23 cellular contexts compared by ENCODE assay signal in genomic region chr5:35220967-35221366, GRCh38. TPM values are rescaled to one million over a fixed set of nuclear protein-coding genes. Genes with fewer than 3 reads are reported as not detected.
A peak's percentile ranks its signal among the peaks of the same experiment; 100 is the strongest.
DNase-seq lines count a peak whose midpoint lies in the region; ATAC-seq and TF ChIP-seq lines count a peak whose summit lies in the region.
"Had no signal": no experiment of that assay in that cellular context is flagged by ENCODE, and none has a peak within 500 bp of the region (broad histone marks: within the 10 kb centered on the region; RNA-seq: fewer than 3 reads in every experiment).

No MANE protein-coding gene starts in this region.

- H3K4me1 ChIP-seq in parathyroid adenoma, result peaks cover 79% of the 10 kb centered on the region
- H3K4me1 ChIP-seq: BE2C, BLaER1 had no signal

- H2AFZ ChIP-seq in parathyroid adenoma, result no peak overlapping the region

- H3K79me2 ChIP-seq in parathyroid adenoma, result peaks cover 72% of the 10 kb centered on the region

- no peaks in the 10 kb centered on the region for H3K36me3 ChIP-seq in parathyroid adenoma (ENCODE audit: control insufficient read depth, insufficient read depth, low read length)
- H3K36me3 ChIP-seq: BE2C, BLaER1 had no signal

- no peaks in the 10 kb centered on the region for H3K9me3 ChIP-seq in parathyroid adenoma (ENCODE audit: control insufficient read depth, low read length)
- H3K9me3 ChIP-seq: BE2C, BLaER1 had no signal

- no peak overlapping the region for H3K9ac ChIP-seq in parathyroid adenoma
- H3K9ac ChIP-seq: BLaER1 had no signal

- no peak overlapping the region for H3K4me3 ChIP-seq in parathyroid adenoma (ENCODE audit: low read depth, low read length)
- H3K4me3 ChIP-seq: BLaER1 had no signal

- peak; percentile 25 for DNase-seq in NOMO-1 treated with DMSO at 0.1 percent for 48 hours (lab: John Stamatoyannopoulos, UW; ENCODE audit: unreplicated experiment)
- DNase-seq in NOMO-1 treated with dmso at 0.1 percent for 144 hours (lab: John Stamatoyannopoulos, UW; ENCODE audit: unreplicated experiment), result no peak
- no peak for DNase-seq in left ventricle myocardium superior
- DNase-seq: 8988T; ACHN; BE2C; C1 segment of cervical spinal cord; CD4-positive, alpha-beta memory T cell; CD4-positive, CD25-positive, alpha-beta regulatory T cell; CD8-positive, alpha-beta memory T cell; COR-L47; DMS 273 treated with DMSO at 0.1 percent for 48 hours; DMS153; DMS53; DMS79; DND-41; EL; GDM1 had no signal

- H3K27me3 ChIP-seq in parathyroid adenoma (ENCODE audit: control insufficient read depth, insufficient read depth, low read length), result no peaks in the 10 kb centered on the region
- H3K27me3 ChIP-seq: BE2C, BLaER1 had no signal

- intact Hi-C loops in left ventricle myocardium superior (cut with micrococcal nuclease), result no loop called here

- TF ChIP-seq CTCF in parathyroid adenoma (IDR thresholded peaks at IDR 0.05), result no peak

- H3K27ac ChIP-seq in parathyroid adenoma, result peak overlapping the region; percentile 92
- H3K27ac ChIP-seq: BLaER1 had no signal

- ATAC-seq in left ventricle myocardium superior, result no peak
- ATAC-seq in GM19023 (IDR thresholded peaks at IDR 0.05; ENCODE audit: unreplicated experiment), result no peak

- peak overlapping the region; percentile 30 for H3K4me2 ChIP-seq in parathyroid adenoma (ENCODE audit: low read length)
- H3K4me2 ChIP-seq: BLaER1 had no signal

RNA-seq across cellular contexts. Expression of gene PRLR, which starts 9.3 kb away (rescaled TPM):
- total RNA-seq in left ventricle myocardium superior, result 0.40 TPM
- total RNA-seq: A673; CD4-positive, alpha-beta memory T cell; CD4-positive, CD25-positive, alpha-beta regulatory T cell; CD8-positive, alpha-beta memory T cell; G401 had no signal
